Comparison of ENCODE assay signal across 24 cellular contexts in genomic region chr17:63120406-63120805, GRCh38.
DNase-seq lines count a peak whose midpoint lies in the region; ATAC-seq and TF ChIP-seq lines count a peak whose summit lies in the region.
"Had no signal": no experiment of that assay in that cellular context is flagged by ENCODE, and none has a peak within 500 bp of the region (broad histone marks: within the 10 kb centered on the region; RNA-seq: fewer than 3 reads in every experiment).

No MANE protein-coding gene starts in this region.

- H3K9me2 ChIP-seq in PC-3 (replicated peaks; ENCODE audit: low read length), result no peaks in the 10 kb centered on the region

- no peak overlapping the region for H3K4me2 ChIP-seq in PC-3 (ENCODE audit: low read length)

- H3K4me3 ChIP-seq in PC-3 (ENCODE audit: low read length) (no peak overlapping the region), choroid plexus epithelial cell (ENCODE audit: low read depth, low read length) (no peak overlapping the region)
- H3K4me3 ChIP-seq: left lung, mucosa of descending colon, testis had no signal

- ATAC-seq in PC-3, result no peak
- ATAC-seq: CD8-positive, alpha-beta T cell; left lung; mucosa of descending colon had no signal

- H3K9me3 ChIP-seq in PC-3 (ENCODE audit: low read length), result no peaks in the 10 kb centered on the region
- H3K9me3 ChIP-seq: left lung, mucosa of descending colon, testis had no signal

- no peak for TF ChIP-seq CTCF in PC-3 (conservative IDR thresholded peaks at IDR 0.05; ENCODE audit: low read depth, low read length)
- TF ChIP-seq CTCF in choroid plexus epithelial cell (conservative IDR thresholded peaks at IDR 0.05; ENCODE audit: low read depth, low read length), result no peak

- no peaks in the 10 kb centered on the region for H3K36me3 ChIP-seq in PC-3 (ENCODE audit: low read depth, low read length)
- H3K36me3 ChIP-seq: left lung had no signal

- H3K9ac ChIP-seq in PC-3 (ENCODE audit: low read length), result no peak overlapping the region

- CTCF ChIA-PET in PC-3 (lab: Charles Lee), result no interaction called here

- intact Hi-C loops in PC-3 (cut with micrococcal nuclease), result no loop called here

- H3F3A ChIP-seq in PC-3 (ENCODE audit: low read length, unreplicated experiment), result no peaks in the 10 kb centered on the region

- H3K4me1 ChIP-seq in PC-3 (ENCODE audit: insufficient read depth, low read length), result peaks cover 5% of the 10 kb centered on the region; the same call in 1 of the 2 replicates
- H3K4me1 ChIP-seq: left lung, testis had no signal

- no peak overlapping the region for H2AFZ ChIP-seq in PC-3 (ENCODE audit: low read length)

- no peak overlapping the region for H3K27ac ChIP-seq in PC-3 (ENCODE audit: low read length)
- H3K27ac ChIP-seq in caudate nucleus (ENCODE audit: low read depth, low read length), result no peak overlapping the region
- H3K27ac ChIP-seq: left lung, testis, VCaP had no signal

- POLR2A ChIA-PET in PC-3 (lab: Charles Lee; ENCODE audit: unreplicated experiment), result no interaction called here

- peak; percentile 2 for DNase-seq in ELF-1 (ENCODE audit: low read depth, low spot score)
- peak; percentile 60 for DNase-seq in PC-3
- DNase-seq in choroid plexus epithelial cell (ENCODE audit: low read depth), result peak; percentile 28
- DNase-seq in myocyte (ENCODE audit: low read depth), result peak; percentile 15
- DNase-seq in caudate nucleus (lab: John Stamatoyannopoulos, UW), result no peak
- DNase-seq in G401 (ENCODE audit: low spot score), result no peak
- no peak for DNase-seq in globus pallidus (ENCODE audit: low spot score)
- no peak for DNase-seq in activated CD8-positive, alpha-beta memory T cell treated with anti-CD3 and anti-CD28 coated beads, Interleukin-2, amount 50 U/mL, for 4 hours
- DNase-seq: activated CD4-positive, alpha-beta T cell treated with anti-CD3 and anti-CD28 coated beads, Interleukin-2, amount 50 U/mL, for 48 hours; activated naive CD4-positive, alpha-beta T cell; activated T-cell treated with anti-CD3 and anti-CD28 coated beads for 4 hours; aorta; CD8-positive, alpha-beta T cell; glutamatergic neuron; H9; left lung; mucosa of descending colon; NCI-H1417; NCI-H2107; NCI-H524; retina; SIG-M5; testis had no signal

- no peaks in the 10 kb centered on the region for H4K20me1 ChIP-seq in PC-3 (ENCODE audit: low read length)

- no peaks in the 10 kb centered on the region for H3K27me3 ChIP-seq in PC-3 (ENCODE audit: low read length)
- H3K27me3 ChIP-seq: left lung, testis had no signal

- no peaks in the 10 kb centered on the region for H3K79me2 ChIP-seq in PC-3 (ENCODE audit: low read length)

- BruUV-seq in PC-3 (replicated peaks; lab: Mats Ljungman, UMichigan), result no TSS peak

- in situ Hi-C loops in G401 (cut with HindIII; ENCODE audit: low sequenced_read_pairs), result no loop called here

Comparison
In these comparisons a context has a peak if more than half of its experiments do, and no peak if none do; other contexts are left out.
1. DNase-seq: peak in ELF-1 (single experiment), PC-3 (single experiment), choroid plexus epithelial cell (single experiment) and myocyte (single experiment); none in caudate nucleus (0 of 61), G401 (single experiment), globus pallidus (single experiment) and activated CD8-positive, alpha-beta memory T cell treated with anti-CD3 and anti-CD28 coated beads, Interleukin-2, amount 50 U/mL, for 4 hours (single experiment).